In genomic region chrX:18810416-18810815, GRCh38 we compare ENCODE assay signal across 19 cellular contexts.
DNase-seq lines count a peak whose midpoint lies in the region; ATAC-seq and TF ChIP-seq lines count a peak whose summit lies in the region.
"Had no signal": no experiment of that assay in that cellular context is flagged by ENCODE, and none has a peak within 500 bp of the region (broad histone marks: within the 10 kb centered on the region; RNA-seq: fewer than 3 reads in every experiment).

No MANE protein-coding gene starts in this region.

- WGBS in mammary epithelial cell (ENCODE audit: low coverage, missing lambda C conversion rate): 17% methylated on average over 2 of the region's 2 CpGs
- no CpG with 5 or more reads among the region's 2 CpGs for WGBS in trophoblast cell (ENCODE audit: extremely low coverage, insufficient coverage, insufficient read length)

- H3K4me2 ChIP-seq in mammary epithelial cell (ENCODE audit: insufficient read depth, low read depth, low read length) (no peak overlapping the region), trophoblast cell (ENCODE audit: low read length) (no peak overlapping the region)
- H3K4me2 ChIP-seq: BLaER1 had no signal

- H3K23ac ChIP-seq in trophoblast cell (ENCODE audit: low read length): no peak overlapping the region

- H3K4me1 ChIP-seq in mammary epithelial cell (ENCODE audit: insufficient read depth, low read length) (no peaks in the 10 kb centered on the region), breast epithelium (no peaks in the 10 kb centered on the region), trophoblast cell (ENCODE audit: control insufficient read depth in 1 of 2, insufficient read depth in 2 of 2, low read length in 2 of 2) (no peaks in the 10 kb centered on the region)
- H3K4me1 ChIP-seq: BLaER1 had no signal

- H3K79me1 ChIP-seq in trophoblast cell (ENCODE audit: low read length): no peaks in the 10 kb centered on the region

- DNase-seq in mammary epithelial cell (peak; percentile 27), breast epithelium (ENCODE audit: low spot score in 2 of 2) (no peak), NCI-H226 (peak; percentile 15), astrocyte of the hippocampus (ENCODE audit: low read depth, low spot score) (peak; percentile 20), trophoblast cell (peak; percentile 39 to 72), NCI-H526 treated with DMSO at 0.1 percent for 48 hours (lab: John Stamatoyannopoulos, UW) (no peak)
- DNase-seq in activated CD8-positive, alpha-beta memory T cell treated with anti-CD3 and anti-CD28 coated beads, Interleukin-2, amount 50 U/mL, for 4 hours: no peak
- DNase-seq: Calu3; CD4-positive, alpha-beta memory T cell; DMS 273 treated with DMSO at 0.1 percent for 48 hours; DMS53; DND-41; GDM1; H9; IMR-90 had no signal

- no peak overlapping the region for H3K18ac ChIP-seq in trophoblast cell (ENCODE audit: low read length)

- H2AFZ ChIP-seq in mammary epithelial cell (ENCODE audit: low read depth, low read length): no peak overlapping the region
- H2AFZ ChIP-seq in trophoblast cell (ENCODE audit: insufficient read depth, low read length, poor library complexity): no peak overlapping the region

- H3K4me3 ChIP-seq in mammary epithelial cell (replicated peaks in 1 of 3; ENCODE audit: insufficient read depth in 1 of 3, low read depth in 2 of 3, low read length in 3 of 3): no peak overlapping the region
- no peak overlapping the region for H3K4me3 ChIP-seq in breast epithelium
- H3K4me3 ChIP-seq in trophoblast cell (ENCODE audit: low read depth, low read length): no peak overlapping the region
- H3K4me3 ChIP-seq: BLaER1, K562 had no signal

- CTCF ChIA-PET in mammary epithelial cell (lab: Charles Lee; ENCODE audit: low non-redundant PET): no interaction called here

- H3K36me3 ChIP-seq in mammary epithelial cell (ENCODE audit: insufficient read depth, low read length) (no peaks in the 10 kb centered on the region), breast epithelium (no peaks in the 10 kb centered on the region), trophoblast cell (ENCODE audit: control insufficient read depth in 1 of 2, insufficient read depth in 2 of 2, low read length in 2 of 2) (no peaks in the 10 kb centered on the region)
- H3K36me3 ChIP-seq: BLaER1 had no signal

- no peak overlapping the region for H2BK120ac ChIP-seq in trophoblast cell (ENCODE audit: insufficient read depth, low read length, poor library complexity)

- H3K27me3 ChIP-seq in mammary epithelial cell (ENCODE audit: insufficient read depth, low read length) (no peaks in the 10 kb centered on the region), breast epithelium (no peaks in the 10 kb centered on the region), trophoblast cell (ENCODE audit: insufficient read depth, low read length) (no peaks in the 10 kb centered on the region)

- H2BK12ac ChIP-seq in trophoblast cell (ENCODE audit: low read length): no peak overlapping the region

- H3K4ac ChIP-seq in trophoblast cell (ENCODE audit: low read depth, low read length): no peak overlapping the region

- H3K79me2 ChIP-seq in mammary epithelial cell (ENCODE audit: insufficient read depth, low read length) (no peaks in the 10 kb centered on the region), trophoblast cell (ENCODE audit: control insufficient read depth, insufficient read depth, low read length, poor library complexity) (no peaks in the 10 kb centered on the region)

- in situ Hi-C loops in mammary epithelial cell (cut with MboI; ENCODE audit: low sequenced_read_pairs in 2 of 2): no loop called here

- H4K91ac ChIP-seq in trophoblast cell (ENCODE audit: low read depth, low read length): no peak overlapping the region

- TF ChIP-seq POLR2A in breast epithelium (IDR thresholded peaks at IDR 0.05): no peak

- TF ChIP-seq CTCF in mammary epithelial cell (conservative IDR thresholded peaks at IDR 0.05 in 1 of 2, IDR thresholded peaks at IDR 0.05 in 1 of 2; ENCODE audit: extremely low read depth in 1 of 2, insufficient read depth in 1 of 2, low read depth in 1 of 2, low read length in 2 of 2): no peak
- TF ChIP-seq CTCF in breast epithelium (IDR thresholded peaks at IDR 0.05): no peak

- no peak overlapping the region for H3K14ac ChIP-seq in trophoblast cell (ENCODE audit: low read length)

- H4K12ac ChIP-seq in trophoblast cell (ENCODE audit: low read depth, low read length): no peak overlapping the region

- dilution Hi-C loops in mammary epithelial cell (cut with HindIII; ENCODE audit: low sequenced_read_pairs): no loop called here

- intact Hi-C loops in mammary epithelial cell (cut with micrococcal nuclease): no loop called here
- intact Hi-C loops in breast epithelium (cut with DNase I; ENCODE audit: low total_unique reads): no loop called here

- no peak overlapping the region for H3K27ac ChIP-seq in mammary epithelial cell (ENCODE audit: insufficient read depth, low read depth, low read length)
- H3K27ac ChIP-seq in breast epithelium: no peak overlapping the region
- no peak overlapping the region for H3K27ac ChIP-seq in trophoblast cell (ENCODE audit: low read depth, low read length)
- H3K27ac ChIP-seq: 22Rv1, BLaER1 had no signal

- no peak overlapping the region for H4K8ac ChIP-seq in trophoblast cell (ENCODE audit: low read depth, low read length)

- peaks cover 2% of the 10 kb centered on the region for H3K9me3 ChIP-seq in mammary epithelial cell (replicated peaks; ENCODE audit: insufficient read depth, low read length)
- no peaks in the 10 kb centered on the region for H3K9me3 ChIP-seq in breast epithelium
- H3K9me3 ChIP-seq in trophoblast cell (ENCODE audit: insufficient read depth, low read depth, low read length): no peaks in the 10 kb centered on the region
- H3K9me3 ChIP-seq: BLaER1 had no signal

- H3K9ac ChIP-seq in mammary epithelial cell (ENCODE audit: insufficient read depth, low read length) (no peak overlapping the region), trophoblast cell (ENCODE audit: low read length) (no peak overlapping the region)
- H3K9ac ChIP-seq: BLaER1 had no signal

- no TSS peak for BruUV-seq in mammary epithelial cell (replicated peaks; lab: Mats Ljungman, UMichigan)

- no peak overlapping the region for H2BK5ac ChIP-seq in trophoblast cell (ENCODE audit: low read depth, low read length, poor library complexity)

- ATAC-seq in GM18520 (IDR thresholded peaks at IDR 0.05; ENCODE audit: unreplicated experiment): no peak
- ATAC-seq: K562 had no signal

- no peak overlapping the region for H2AK5ac ChIP-seq in trophoblast cell (ENCODE audit: low read length)

- no peaks in the 10 kb centered on the region for H4K20me1 ChIP-seq in mammary epithelial cell (ENCODE audit: insufficient read depth, low read length)
- H4K20me1 ChIP-seq: BLaER1 had no signal

Comparison
In these comparisons a context has a peak if more than half of its experiments do, and no peak if none do; other contexts are left out.
1. DNase-seq: peak in mammary epithelial cell (single experiment), NCI-H226 (single experiment), astrocyte of the hippocampus (single experiment) and trophoblast cell (2 of 2); none in breast epithelium (0 of 2), activated CD8-positive, alpha-beta memory T cell treated with anti-CD3 and anti-CD28 coated beads, Interleukin-2, amount 50 U/mL, for 4 hours (single experiment) and NCI-H526 treated with DMSO at 0.1 percent for 48 hours (single experiment).